8 cellular contexts compared by ENCODE assay signal in the genomic region with DNA sequence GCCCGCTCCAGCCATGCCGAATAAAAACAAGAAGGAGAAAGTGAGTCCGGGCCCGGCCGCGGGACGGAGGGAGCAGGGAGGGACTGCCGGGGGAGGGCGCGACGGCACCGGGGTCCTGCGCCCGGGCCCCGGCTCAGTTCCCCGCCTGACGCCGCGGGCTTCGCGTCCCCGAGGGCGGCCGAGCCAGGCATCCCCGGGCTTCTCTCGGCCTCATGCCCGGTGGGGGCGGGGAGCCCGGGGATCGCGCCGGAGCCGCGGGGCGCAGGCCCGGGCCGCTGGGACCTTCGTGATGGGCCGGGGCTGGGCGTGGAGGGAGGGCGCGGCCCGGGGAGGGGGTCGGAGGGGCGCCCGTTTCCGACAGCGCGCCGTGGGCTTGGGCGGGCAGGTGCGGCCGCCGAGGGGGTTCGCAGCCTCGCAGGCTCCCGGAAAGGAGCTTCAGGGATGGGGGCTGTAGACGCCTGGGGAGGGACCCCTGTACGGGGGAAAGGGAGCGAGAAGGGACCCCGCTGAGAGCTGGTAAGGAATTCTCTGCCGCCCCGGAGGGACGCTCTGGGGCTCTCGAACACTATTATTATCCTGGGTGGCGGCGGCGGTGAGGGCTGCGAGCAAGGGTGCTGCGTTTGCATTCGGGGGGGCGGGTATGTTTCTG. TPM values are rescaled to one million over a fixed set of nuclear protein-coding genes. Genes with fewer than 3 reads are reported as not detected.
DNase-seq lines count a peak whose midpoint lies in the region; ATAC-seq and TF ChIP-seq lines count a peak whose summit lies in the region.

No MANE protein-coding gene starts in this region.

- TF ChIP-seq POLR2A in upper lobe of left lung (IDR thresholded peaks at IDR 0.05) = no peak

- H3K36me3 Mint-ChIP-seq in Caco-2 (ENCODE audit: insufficient read depth, unreplicated experiment) = peaks cover 9% of the 10 kb centered on the region
- H3K36me3 Mint-ChIP-seq in naive thymus-derived CD8-positive, alpha-beta T cell = peaks cover 0 to 35% (median 6%) of the 10 kb centered on the region in 3 donors

- H3K27ac Mint-ChIP-seq in Caco-2 (ENCODE audit: unreplicated experiment) = no peak overlapping the region
- peak overlapping the region in 9 of 10 donors; percentile 74 to 96 (median 92) for H3K27ac Mint-ChIP-seq in naive thymus-derived CD8-positive, alpha-beta T cell

- H3K4me3 ChIP-seq in Caco-2 (ENCODE audit: low read depth, low read length) (peak overlapping the region; percentile 49), esophagus (ENCODE audit: low read depth in 1 of 2, low read length in 2 of 2) (peak overlapping the region; percentile 68 to 77), upper lobe of left lung (peak overlapping the region; percentile 74 to 94 (median 92))

- TF ChIP-seq EP300 in upper lobe of left lung (IDR thresholded peaks at IDR 0.05) = no peak

- no peaks in the 10 kb centered on the region for H3K9me3 Mint-ChIP-seq in Caco-2 (ENCODE audit: unreplicated experiment)
- no peaks in the 10 kb centered on the region for H3K9me3 Mint-ChIP-seq in naive thymus-derived CD8-positive, alpha-beta T cell

- no TSS peak for BruUV-seq in Caco-2 (replicated peaks; lab: Mats Ljungman, UMichigan)

- CTCF ChIA-PET in Caco-2 (lab: Charles Lee) = no interaction called here

- 0 to 1% methylated on average over 40 to 72 of the region's 72 CpGs for whole genome bisulfite sequencing in esophagus, 2 donors
- WGBS in upper lobe of left lung, 2 donors = 0 to 2% methylated on average over 7 to 38 of the region's 72 CpGs

- POLR2A ChIA-PET in Caco-2 (lab: Charles Lee) = interaction anchor here (0.8 kb wide), 1 partner anchor 48 kb away, joined by 6 read pairs; no protein-coding TSS in a partner anchor
- POLR2A ChIA-PET in naive thymus-derived CD8-positive, alpha-beta T cell (lab: Charles Lee) = interaction anchor here (0.5 to 3.4 kb wide), 15 partner anchors 9 to 1705 kb away, joined by 3 to 21 read pairs (median 4); no protein-coding TSS in a partner anchor

- H3K27ac ChIP-seq in esophagus (ENCODE audit: low read depth in 2 of 2, low read length in 1 of 2) (peak overlapping the region; percentile 70 to 97), upper lobe of left lung (peak overlapping the region; percentile 86 to 95 (median 90))

- no peaks in the 10 kb centered on the region for H3K9me3 ChIP-seq in Caco-2
- peaks cover 0 to 4% of the 10 kb centered on the region in 2 donors for H3K9me3 ChIP-seq in esophagus (ENCODE audit: control insufficient read depth in 2 of 2, insufficient read depth in 1 of 2, low read depth in 1 of 2, low read length in 1 of 2)
- no peaks in the 10 kb centered on the region for H3K9me3 ChIP-seq in upper lobe of left lung

- ATAC-seq in GM21390 (IDR thresholded peaks at IDR 0.05; ENCODE audit: unreplicated experiment) (peak; percentile 25), upper lobe of left lung (ENCODE audit: low FRiP score in 2 of 2) (no peak)
- peak; percentile 15 to 16 for ATAC-seq in naive thymus-derived CD8-positive, alpha-beta T cell

- no peak for TF ChIP-seq CTCF in Caco-2 (IDR thresholded peaks at IDR 0.05; ENCODE audit: insufficient read depth in 1 of 2, low read depth in 1 of 2, low read length in 1 of 2, severe bottlenecking in 1 of 2, unreplicated experiment in 1 of 2)
- TF ChIP-seq CTCF in upper lobe of left lung (IDR thresholded peaks at IDR 0.05) = no peak

- H3K36me3 ChIP-seq in Caco-2 (ENCODE audit: control insufficient read depth, insufficient read depth, low read length) = no peaks in the 10 kb centered on the region
- no peaks in the 10 kb centered on the region for H3K36me3 ChIP-seq in esophagus (ENCODE audit: control insufficient read depth in 2 of 2, insufficient read depth in 2 of 2, low read length in 1 of 2)
- peaks cover 0 to 18% (median 3%) of the 10 kb centered on the region in 4 donors for H3K36me3 ChIP-seq in upper lobe of left lung

- H3K27me3 Mint-ChIP-seq in Caco-2 (ENCODE audit: insufficient read depth, unreplicated experiment) = peaks cover 9% of the 10 kb centered on the region
- H3K27me3 Mint-ChIP-seq in naive thymus-derived CD8-positive, alpha-beta T cell = no peaks in the 10 kb centered on the region

- DNase-seq in Caco-2 = peak in 1 of 2 experiments; percentile 48
- peak; percentile 47 for DNase-seq in HuH-7.5 (ENCODE audit: low spot score)
- peak; percentile 79 for DNase-seq in activated CD8-positive, alpha-beta memory T cell treated with anti-CD3 and anti-CD28 coated beads for 24 hours
- peak; percentile 36 to 74 (median 44) for DNase-seq in naive thymus-derived CD8-positive, alpha-beta T cell
- peak in 1 of 2 donors; percentile 62 for DNase-seq in upper lobe of left lung
- DNase-seq in effector CD8-positive, alpha-beta T cell (lab: John Stamatoyannopoulos, UW) = no peak

- no peaks in the 10 kb centered on the region for H3K4me1 Mint-ChIP-seq in Caco-2 (ENCODE audit: low read depth, unreplicated experiment)
- H3K4me1 Mint-ChIP-seq in naive thymus-derived CD8-positive, alpha-beta T cell = peaks cover 14 to 36% (median 26%) of the 10 kb centered on the region in 4 donors

- intact Hi-C loops in Caco-2 (cut with micrococcal nuclease; ENCODE audit: unreplicated experiment) = loop anchor here (2.0 to 5.0 kb wide), 3 partner anchors 49 to 185 kb away; no protein-coding TSS in a partner anchor

- peak overlapping the region; percentile 76 for H3K4me3 Mint-ChIP-seq in Caco-2 (ENCODE audit: unreplicated experiment)
- H3K4me3 Mint-ChIP-seq in naive thymus-derived CD8-positive, alpha-beta T cell = peak overlapping the region; percentile 87 to 98 (median 93)

- H3K27me3 ChIP-seq in Caco-2 (replicated peaks; ENCODE audit: control insufficient read depth, insufficient read depth, low read length) = no peaks in the 10 kb centered on the region
- no peaks in the 10 kb centered on the region for H3K27me3 ChIP-seq in esophagus (ENCODE audit: control insufficient read depth in 1 of 2, insufficient read depth in 2 of 2, low read length in 2 of 2)
- H3K27me3 ChIP-seq in upper lobe of left lung = no peaks in the 10 kb centered on the region

- H3K4me1 ChIP-seq in Caco-2 = 0 out of 2 replicates have a peak, but pooled peaks cover 3% of the 10 kb centered on the region
- peaks cover 0 to 2% of the 10 kb centered on the region in 2 donors for H3K4me1 ChIP-seq in esophagus (ENCODE audit: control insufficient read depth in 2 of 2, insufficient read depth in 2 of 2, low read length in 1 of 2)
- H3K4me1 ChIP-seq in upper lobe of left lung = peaks cover 18 to 32% (median 21%) of the 10 kb centered on the region in 4 donors

RNA-seq across cellular contexts. Expression of gene PPP2R5C, which starts 0.5 kb away (rescaled TPM):
- total RNA-seq in Caco-2 (2022) (86.8 and 97.5 TPM in 2 replicates), upper lobe of left lung (100 to 1,000 TPM; 105 to 208 (median 133) TPM)
- 10 to 100 TPM; 64.8 to 87.3 TPM for polyA plus RNA-seq in esophagus
- 100 to 1,000 TPM; 411 to 418 TPM for total RNA-seq in naive thymus-derived CD8-positive, alpha-beta T cell
- polyA plus RNA-seq in naive thymus-derived CD8-positive, alpha-beta T cell = 100 to 1,000 TPM; 143 to 237 (median 172) TPM

Comparison
In these comparisons a context has a peak if more than half of its experiments do, and no peak if none do; other contexts are left out.
1. ATAC-seq: peak in GM21390 (single experiment) and naive thymus-derived CD8-positive, alpha-beta T cell (2 of 2); none in upper lobe of left lung (0 of 2).
2. Peak in every context shown above with its lines, with median percentiles within 50 percentile points of each other: H3K4me3 ChIP-seq.